19 cellular contexts compared by ENCODE assay signal in genomic region chr4:186981161-186981560, GRCh38.
DNase-seq lines count a peak whose midpoint lies in the region; ATAC-seq and TF ChIP-seq lines count a peak whose summit lies in the region.
"Had no signal": no experiment of that assay in that cellular context is flagged by ENCODE, and none has a peak within 500 bp of the region (broad histone marks: within the 10 kb centered on the region; RNA-seq: fewer than 3 reads in every experiment).

No MANE protein-coding gene starts in this region.

- peak; percentile 20 for DNase-seq in A673 (ENCODE audit: low spot score)
- DNase-seq in RPMI7951 (ENCODE audit: low read depth): peak; percentile 35
- peak; percentile 15 for DNase-seq in fibroblast of gingiva (ENCODE audit: low read depth)
- DNase-seq in iris pigment epithelial cell (ENCODE audit: low read depth): peak; percentile 42
- no peak for DNase-seq in DMS79 treated with DMSO at 0.1 percent for 48 hours (lab: John Stamatoyannopoulos, UW)
- no peak for DNase-seq in NCI-H187 treated with DMSO at 0.1 percent for 48 hours (lab: John Stamatoyannopoulos, UW)
- DNase-seq in RWPE1 (ENCODE audit: low spot score): no peak
- DNase-seq: Calu3; CD8-positive, alpha-beta T cell; MV-4-11; NCI-H1694 treated with DMSO at 0.1 percent for 48 hours; NCI-H2107; NCI-H510A; NCI-H774; RPMI8226 had no signal

- H3K4me1 ChIP-seq in A673 (ENCODE audit: insufficient read depth, low read length, poor library complexity, severe bottlenecking): peaks cover 17% of the 10 kb centered on the region

- BruUV-seq in A673 (replicated peaks; lab: Mats Ljungman, UMichigan): no TSS peak

- H3K36me3 ChIP-seq in A673 (ENCODE audit: insufficient read depth, low read length, poor library complexity, severe bottlenecking): no peaks in the 10 kb centered on the region
- H3K36me3 ChIP-seq: BLaER1 treated with 17β-estradiol and CSF1 and Interleukin-3, amounts not matched to agents 10 nM and 100 nM had no signal

- H3K27ac ChIP-seq in A673 (ENCODE audit: low read depth, low read length, poor library complexity, severe bottlenecking): no peak overlapping the region
- no peak overlapping the region for H3K27ac ChIP-seq in RWPE1
- H3K27ac ChIP-seq: 22Rv1; BLaER1 treated with 17β-estradiol and CSF1 and Interleukin-3, amounts not matched to agents 10 nM and 100 nM had no signal

- TF ChIP-seq CTCF in A673 (conservative IDR thresholded peaks at IDR 0.05; ENCODE audit: low read depth, low read length) (no peak), RWPE1 (conservative IDR thresholded peaks at IDR 0.05; ENCODE audit: low read depth) (no peak)

- CTCF ChIA-PET in A673 (lab: Charles Lee): interaction anchor here (0.6 kb wide), 1 partner anchor 347 kb away, joined by 3 read pairs; no protein-coding TSS in a partner anchor
- CTCF ChIA-PET in RWPE1 (lab: Yijun Ruan, JAX): no interaction called here

- H3K27me3 ChIP-seq in A673 (replicated peaks; ENCODE audit: insufficient read depth, low read depth, low read length, poor library complexity): peaks cover 17% of the 10 kb centered on the region
- H3K27me3 ChIP-seq: BLaER1 treated with 17β-estradiol and CSF1 and Interleukin-3, amounts not matched to agents 10 nM and 100 nM had no signal

- ATAC-seq in GM18502 (IDR thresholded peaks at IDR 0.05; ENCODE audit: poor library complexity, unreplicated experiment): no peak
- ATAC-seq: CD8-positive, alpha-beta T cell; K562 had no signal

- POLR2A ChIA-PET in A673 (lab: Charles Lee; ENCODE audit: low non-redundant PET): interaction anchor here (0.8 kb wide), 1 partner anchor 499 kb away, joined by 5 read pairs; no protein-coding TSS in a partner anchor
- POLR2A ChIA-PET in RWPE1 (lab: Yijun Ruan, JAX; ENCODE audit: low non-redundant PET): no interaction called here

- H3K4me3 ChIP-seq in A673 (ENCODE audit: low read depth, low read length, poor library complexity, severe bottlenecking): no peak overlapping the region
- H3K4me3 ChIP-seq: BLaER1 treated with 17β-estradiol and CSF1 and Interleukin-3, amounts not matched to agents 10 nM and 100 nM; K562 had no signal

- H3K9me3 ChIP-seq in A673 (ENCODE audit: low read depth, low read length, poor library complexity, severe bottlenecking): no peaks in the 10 kb centered on the region

- intact Hi-C loops in A673 (cut with micrococcal nuclease; ENCODE audit: unreplicated experiment): no loop called here

Comparison
In these comparisons a context has a peak if more than half of its experiments do, and no peak if none do; other contexts are left out.
1. DNase-seq: peak in A673 (single experiment), RPMI7951 (single experiment), fibroblast of gingiva (single experiment) and iris pigment epithelial cell (single experiment); none in DMS79 treated with DMSO at 0.1 percent for 48 hours (single experiment), NCI-H187 treated with DMSO at 0.1 percent for 48 hours (single experiment) and RWPE1 (single experiment).